ENCODE assay signal across 8 cellular contexts in genomic region chr14:37599527-37600368, GRCh38. TPM values are rescaled to one million over a fixed set of nuclear protein-coding genes. Genes with fewer than 3 reads are reported as not detected.
A peak's percentile ranks its signal among the peaks of the same experiment; 100 is the strongest.
DNase-seq lines count a peak whose midpoint lies in the region; ATAC-seq and TF ChIP-seq lines count a peak whose summit lies in the region.

No MANE protein-coding gene starts in this region.

- H3K27me3 Mint-ChIP-seq in Caco-2 (ENCODE audit: insufficient read depth, unreplicated experiment) = no peaks in the 10 kb centered on the region
- H3K27me3 Mint-ChIP-seq in naive thymus-derived CD8-positive, alpha-beta T cell = peaks cover 44 to 84% (median 61%) of the 10 kb centered on the region in 5 donors
- H3K27me3 Mint-ChIP-seq in CD4-positive, alpha-beta T cell = peaks cover 88% of the 10 kb centered on the region

- TF ChIP-seq POLR2A in testis (IDR thresholded peaks at IDR 0.05) = no peak

- H2AFZ ChIP-seq in mammary epithelial cell (ENCODE audit: low read depth, low read length) = peak overlapping the region; percentile 34

- H3K4me1 ChIP-seq in Caco-2 = peaks cover 33% of the 10 kb centered on the region
- peaks cover 22% of the 10 kb centered on the region for H3K4me1 ChIP-seq in mammary epithelial cell (ENCODE audit: insufficient read depth, low read length)
- H3K4me1 ChIP-seq in testis = peaks cover 15% of the 10 kb centered on the region

- H3K4me3 ChIP-seq in Caco-2 (ENCODE audit: low read depth, low read length) (peak overlapping the region; percentile 33), mammary epithelial cell (replicated peaks in 1 of 3; ENCODE audit: insufficient read depth in 1 of 3, low read depth in 2 of 3, low read length in 3 of 3) (peak overlapping the region in 2 of 3 experiments; percentile 1 to 2), testis (peak overlapping the region in 1 of 2 donors; percentile 7)

- H3K27ac Mint-ChIP-seq in Caco-2 (ENCODE audit: unreplicated experiment) = peak overlapping the region; percentile 39
- no peak overlapping the region for H3K27ac Mint-ChIP-seq in naive thymus-derived CD8-positive, alpha-beta T cell
- H3K27ac Mint-ChIP-seq in CD4-positive, alpha-beta T cell = no peak overlapping the region

- H3K27me3 ChIP-seq in Caco-2 (replicated peaks; ENCODE audit: control insufficient read depth, insufficient read depth, low read length) (no peaks in the 10 kb centered on the region), mammary epithelial cell (ENCODE audit: insufficient read depth, low read length) (peaks cover 56% of the 10 kb centered on the region), testis (peaks cover 10% of the 10 kb centered on the region)
- H3K27me3 ChIP-seq in CD4-positive, alpha-beta T cell (ENCODE audit: control insufficient read depth, insufficient read depth, low read length) = peaks cover 93% of the 10 kb centered on the region

- DNase-seq in Caco-2 (no peak), NCI-H1417 (lab: John Stamatoyannopoulos, UW) (peak; percentile 69 to 96 (median 89)), mammary epithelial cell (no peak), activated gamma-delta T cell treated with Interleukin-2 at 50 U/mL for 16 hours (no peak), testis (no peak), hippocampal formation (lab: John Stamatoyannopoulos, UW) (no peak)
- DNase-seq in naive thymus-derived CD8-positive, alpha-beta T cell = no peak
- DNase-seq in CD4-positive, alpha-beta T cell = no peak

- H3K9me3 ChIP-seq in Caco-2 (no peaks in the 10 kb centered on the region), mammary epithelial cell (replicated peaks; ENCODE audit: insufficient read depth, low read length) (no peaks in the 10 kb centered on the region), testis (no peaks in the 10 kb centered on the region)
- H3K9me3 ChIP-seq in CD4-positive, alpha-beta T cell (ENCODE audit: control insufficient read depth, low read length) = peaks cover 6% of the 10 kb centered on the region

- H3K4me3 Mint-ChIP-seq in Caco-2 (ENCODE audit: unreplicated experiment) = peak overlapping the region; percentile 65
- H3K4me3 Mint-ChIP-seq in naive thymus-derived CD8-positive, alpha-beta T cell = peak overlapping the region in 7 of 10 donors; percentile 29 to 73 (median 63)
- H3K4me3 Mint-ChIP-seq in CD4-positive, alpha-beta T cell = no peak overlapping the region

- no peak for ATAC-seq in naive thymus-derived CD8-positive, alpha-beta T cell
- no peak for ATAC-seq in CD4-positive, alpha-beta T cell (ENCODE audit: poor library complexity)

- H3K9ac ChIP-seq in mammary epithelial cell (ENCODE audit: insufficient read depth, low read length) = no peak overlapping the region

- peak overlapping the region; percentile 58 for H3K4me2 ChIP-seq in mammary epithelial cell (ENCODE audit: insufficient read depth, low read depth, low read length)

- H3K36me3 ChIP-seq in Caco-2 (ENCODE audit: control insufficient read depth, insufficient read depth, low read length) (peaks cover 7% of the 10 kb centered on the region), mammary epithelial cell (ENCODE audit: insufficient read depth, low read length) (no peaks in the 10 kb centered on the region), testis (ENCODE audit: low read depth, missing control alignments) (no peaks in the 10 kb centered on the region)

- TF ChIP-seq CTCF in Caco-2 (IDR thresholded peaks at IDR 0.05; ENCODE audit: insufficient read depth in 1 of 2, low read depth in 1 of 2, low read length in 1 of 2, severe bottlenecking in 1 of 2, unreplicated experiment in 1 of 2) = no peak
- TF ChIP-seq CTCF in mammary epithelial cell (conservative IDR thresholded peaks at IDR 0.05 in 1 of 2, IDR thresholded peaks at IDR 0.05 in 1 of 2; ENCODE audit: extremely low read depth in 1 of 2, insufficient read depth in 1 of 2, low read depth in 1 of 2, low read length in 2 of 2) = no peak
- TF ChIP-seq CTCF in testis (IDR thresholded peaks at IDR 0.05) = no peak
- no peak for TF ChIP-seq CTCF in CD4-positive, alpha-beta T cell (IDR thresholded peaks at IDR 0.05)

- 10% methylated on average over 41 of the region's 57 CpGs for WGBS in mammary epithelial cell (ENCODE audit: low coverage, missing lambda C conversion rate)
- WGBS in testis, 2 donors = 2 to 5% methylated on average over 37 to 57 of the region's 57 CpGs

- POLR2A ChIA-PET in Caco-2 (lab: Charles Lee) = no interaction called here
- POLR2A ChIA-PET in naive thymus-derived CD8-positive, alpha-beta T cell (lab: Charles Lee) = no interaction called here
- POLR2A ChIA-PET in CD4-positive, alpha-beta T cell (lab: Charles Lee) = no interaction called here

- BruUV-seq in Caco-2 (replicated peaks; lab: Mats Ljungman, UMichigan) = no TSS peak
- BruUV-seq in mammary epithelial cell (replicated peaks; lab: Mats Ljungman, UMichigan) = no TSS peak

- H3K27ac ChIP-seq in mammary epithelial cell (ENCODE audit: insufficient read depth, low read depth, low read length) = no peak overlapping the region
- H3K27ac ChIP-seq in testis = no peak overlapping the region
- no peak overlapping the region for H3K27ac ChIP-seq in CD4-positive, alpha-beta T cell (ENCODE audit: low read depth, low read length)

- no peaks in the 10 kb centered on the region for H3K9me3 Mint-ChIP-seq in Caco-2 (ENCODE audit: unreplicated experiment)
- peaks cover 0 to 39% (median 7%) of the 10 kb centered on the region in 9 donors for H3K9me3 Mint-ChIP-seq in naive thymus-derived CD8-positive, alpha-beta T cell
- H3K9me3 Mint-ChIP-seq in CD4-positive, alpha-beta T cell = peaks cover 3% of the 10 kb centered on the region

- peaks cover 13% of the 10 kb centered on the region for H3K4me1 Mint-ChIP-seq in Caco-2 (ENCODE audit: low read depth, unreplicated experiment)
- peaks cover 9 to 33% (median 29%) of the 10 kb centered on the region in 4 donors for H3K4me1 Mint-ChIP-seq in naive thymus-derived CD8-positive, alpha-beta T cell
- H3K4me1 Mint-ChIP-seq in CD4-positive, alpha-beta T cell (ENCODE audit: low read depth) = peaks cover 23% of the 10 kb centered on the region

- H4K20me1 ChIP-seq in mammary epithelial cell (ENCODE audit: insufficient read depth, low read length) = no peaks in the 10 kb centered on the region

- intact Hi-C loops in Caco-2 (cut with micrococcal nuclease; ENCODE audit: unreplicated experiment) = loop anchor here (5.0 kb wide), 1 partner anchor 827 kb away; no protein-coding TSS in a partner anchor
- intact Hi-C loops in mammary epithelial cell (cut with micrococcal nuclease) = loop anchor here (5.0 to 10.0 kb wide), 2 partner anchors 98 to 255 kb away; no protein-coding TSS in a partner anchor
- intact Hi-C loops in testis (cut with DNase I; ENCODE audit: low total_unique reads) = loop anchor here (10.0 kb wide), 1 partner anchor 345 kb away; no protein-coding TSS in a partner anchor
- intact Hi-C loops in CD4-positive, alpha-beta T cell (cut with DNase I, micrococcal nuclease) = no loop called here

- no peaks in the 10 kb centered on the region for H3K79me2 ChIP-seq in mammary epithelial cell (ENCODE audit: insufficient read depth, low read length)

- CTCF ChIA-PET in Caco-2 (lab: Charles Lee) (no interaction called here), mammary epithelial cell (lab: Charles Lee; ENCODE audit: low non-redundant PET) (no interaction called here)
- CTCF ChIA-PET in CD4-positive, alpha-beta T cell (lab: Charles Lee) = no interaction called here

- in situ Hi-C loops in mammary epithelial cell (cut with MboI; ENCODE audit: low sequenced_read_pairs in 2 of 2) = loop anchor here (10.0 kb wide), 2 partner anchors 355 to 365 kb away; no protein-coding TSS in a partner anchor

- dilution Hi-C loops in mammary epithelial cell (cut with HindIII; ENCODE audit: low sequenced_read_pairs) = no loop called here

- peaks cover 49% of the 10 kb centered on the region for H3K36me3 Mint-ChIP-seq in Caco-2 (ENCODE audit: insufficient read depth, unreplicated experiment)
- H3K36me3 Mint-ChIP-seq in naive thymus-derived CD8-positive, alpha-beta T cell = peaks cover 6 to 12% (median 11%) of the 10 kb centered on the region in 3 donors
- no peaks in the 10 kb centered on the region for H3K36me3 Mint-ChIP-seq in CD4-positive, alpha-beta T cell (ENCODE audit: low read depth)

RNA-seq across cellular contexts. Expression of gene TTC6, which starts 4.3 kb away (rescaled TPM):
- total RNA-seq in Caco-2 (2022) (19.4 and 25.1 TPM in 2 replicates), mammary epithelial cell (not detected), testis (10 to 100 TPM; 11.2 to 17.2 TPM)
- polyA plus RNA-seq in mammary epithelial cell (not detected), testis (ENCODE audit: insufficient read depth, low read depth, low replicate concordance) (12.4 TPM)
- not detected for polyA minus RNA-seq in mammary epithelial cell
- total RNA-seq in naive thymus-derived CD8-positive, alpha-beta T cell = not detected
- not detected for polyA plus RNA-seq in naive thymus-derived CD8-positive, alpha-beta T cell
- not detected for total RNA-seq in CD4-positive, alpha-beta T cell

RNA-seq across cellular contexts. Expression of gene FOXA1, which starts 4.7 kb away (rescaled TPM):
- 271 and 291 TPM in 2 replicates for total RNA-seq in Caco-2 (2022)
- total RNA-seq in mammary epithelial cell = under 1 TPM; 0.17 to 0.33 TPM
- 0.09 TPM for polyA plus RNA-seq in mammary epithelial cell
- not detected for polyA minus RNA-seq in mammary epithelial cell
- total RNA-seq in naive thymus-derived CD8-positive, alpha-beta T cell = not detected
- polyA plus RNA-seq in naive thymus-derived CD8-positive, alpha-beta T cell = not detected
- 1 to 10 TPM; 2.2 to 3.0 TPM for total RNA-seq in testis
- 0.95 TPM for polyA plus RNA-seq in testis (ENCODE audit: insufficient read depth, low read depth, low replicate concordance)
- not detected for total RNA-seq in CD4-positive, alpha-beta T cell

Comparison
In these comparisons a context has a peak if more than half of its experiments do, and no peak if none do; other contexts are left out.
1. DNase-seq: peak in NCI-H1417 (3 of 3); none in Caco-2 (0 of 2), mammary epithelial cell (single experiment), naive thymus-derived CD8-positive, alpha-beta T cell (0 of 10), activated gamma-delta T cell treated with Interleukin-2 at 50 U/mL for 16 hours (single experiment), testis (single experiment), hippocampal formation (0 of 2) and CD4-positive, alpha-beta T cell (0 of 10).
2. RNA of gene TTC6, which starts 4.3 kb away (total RNA-seq): 19.4 to 25.1 TPM in Caco-2 and 11.2 to 17.2 TPM in testis; not detected in mammary epithelial cell, not detected in naive thymus-derived CD8-positive, alpha-beta T cell and not detected in CD4-positive, alpha-beta T cell; every median in the first group is over 10 times any median in the second.
3. RNA of gene FOXA1, which starts 4.7 kb away (total RNA-seq): 271 to 291 TPM in Caco-2; 2.2 to 3.0 TPM in testis, 0.17 to 0.33 TPM in mammary epithelial cell, not detected in CD4-positive, alpha-beta T cell and not detected in naive thymus-derived CD8-positive, alpha-beta T cell; every median in the first group is over 10 times any median in the second.
4. intact Hi-C loops: an anchor here in Caco-2 (5.0 kb wide), mammary epithelial cell (5.0 to 10.0 kb wide) and testis (10.0 kb wide); none called in CD4-positive, alpha-beta T cell.